Comparison of ENCODE assay signal across 19 cellular contexts in the genomic region with DNA sequence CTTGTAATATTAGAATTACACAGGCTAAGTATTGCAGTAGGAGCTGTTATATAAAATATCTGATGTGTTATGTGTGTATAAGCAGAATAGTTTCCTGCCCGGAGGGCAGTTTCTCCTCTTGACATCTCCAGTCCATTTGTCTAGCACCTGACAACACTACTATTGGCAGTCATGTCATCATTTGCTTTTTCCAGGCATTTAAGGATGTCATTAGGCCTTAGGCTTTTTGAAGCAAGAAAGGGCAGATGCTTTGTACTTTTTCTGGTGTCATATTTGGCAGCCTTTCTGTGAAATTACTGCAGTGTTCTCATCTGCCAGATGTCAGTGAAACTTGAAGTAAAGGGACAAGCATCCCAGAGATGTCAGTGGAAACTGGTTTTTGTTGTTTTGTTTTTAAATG.
"Had no signal": no experiment of that assay in that cellular context is flagged by ENCODE, and none has a peak within 500 bp of the region (broad histone marks: within the 10 kb centered on the region; RNA-seq: fewer than 3 reads in every experiment).

No MANE protein-coding gene starts in this region.

- H3K4me1 Mint-ChIP-seq: activated naive CD8-positive, alpha-beta T cell treated with anti-CD3 and anti-CD28 coated beads for 36 hours; brain; naive B cell; stimulated activated naive CD8-positive, alpha-beta T cell treated with anti-CD3 and anti-CD28 coated beads, Interleukin-15, amount 100 ng/mL, for 72 hours had no signal

- H3K4me3 Mint-ChIP-seq: activated CD8-positive, alpha-beta T cell treated with anti-CD3 and anti-CD28 coated beads, Interleukin-2, amount 10 ng/mL, durations not matched to agents 7 days and 5 days; activated naive CD8-positive, alpha-beta T cell treated with anti-CD3 and anti-CD28 coated beads for 36 hours; brain; naive B cell; stimulated activated naive CD8-positive, alpha-beta T cell treated with anti-CD3 and anti-CD28 coated beads, Interleukin-15, amount 100 ng/mL, for 72 hours; WTC11 had no signal

- H3K27me3 Mint-ChIP-seq: activated naive CD8-positive, alpha-beta T cell treated with anti-CD3 and anti-CD28 coated beads for 36 hours; brain; naive B cell; stimulated activated naive CD8-positive, alpha-beta T cell treated with anti-CD3 and anti-CD28 coated beads, Interleukin-15, amount 100 ng/mL, for 72 hours had no signal

- H3K9me3 Mint-ChIP-seq: brain, WTC11 had no signal

- H3K27ac Mint-ChIP-seq: activated CD8-positive, alpha-beta T cell treated with anti-CD3 and anti-CD28 coated beads, Interleukin-2, amount 10 ng/mL, durations not matched to agents 7 days and 5 days; activated naive CD8-positive, alpha-beta T cell treated with anti-CD3 and anti-CD28 coated beads for 36 hours; brain; naive B cell; stimulated activated naive CD8-positive, alpha-beta T cell treated with anti-CD3 and anti-CD28 coated beads, Interleukin-15, amount 100 ng/mL, for 72 hours; WTC11 had no signal

- H3K36me3 Mint-ChIP-seq: activated naive CD8-positive, alpha-beta T cell treated with anti-CD3 and anti-CD28 coated beads for 36 hours; brain; naive B cell; WTC11 had no signal

- DNase-seq: activated CD4-positive, alpha-beta T cell treated with anti-CD3 and anti-CD28 coated beads for 48 hours; activated CD8-positive, alpha-beta memory T cell treated with anti-CD3 and anti-CD28 coated beads, Interleukin-2, amount 50 U/mL, for 4 hours; activated CD8-positive, alpha-beta T cell treated with anti-CD3 and anti-CD28 coated beads, Interleukin-2, amount 10 ng/mL, durations not matched to agents 7 days and 5 days; activated gamma-delta T cell treated with Interleukin-2 at 50 U/mL for 16 hours; activated naive CD8-positive, alpha-beta T cell treated with anti-CD3 and anti-CD28 coated beads for 36 hours; activated T-cell treated with anti-CD3 and anti-CD28 coated beads, Interleukin-2, amount 50 U/mL, for 48 hours; amygdala; central memory CD4-positive, alpha-beta T cell; colonic mucosa; hippocampal formation; mammary epithelial cell; naive B cell; ovary; sigmoid colon; spleen; stimulated activated naive CD8-positive, alpha-beta T cell treated with anti-CD3 and anti-CD28 coated beads, Interleukin-15, amount 100 ng/mL, for 72 hours; upper lobe of left lung had no signal
